1 cellular context compared by ENCODE assay signal in genomic region chr17:42341568-42341967, GRCh38.
TF ChIP-seq lines count a peak whose summit lies in the region.

No MANE protein-coding gene starts in this region.

TF ChIP-seq in WTC11, 78 proteins besides CTCF, POLR2A, EP300 and RAD21 (continued from another document):
- TF ChIP-seq, protein P1, sequence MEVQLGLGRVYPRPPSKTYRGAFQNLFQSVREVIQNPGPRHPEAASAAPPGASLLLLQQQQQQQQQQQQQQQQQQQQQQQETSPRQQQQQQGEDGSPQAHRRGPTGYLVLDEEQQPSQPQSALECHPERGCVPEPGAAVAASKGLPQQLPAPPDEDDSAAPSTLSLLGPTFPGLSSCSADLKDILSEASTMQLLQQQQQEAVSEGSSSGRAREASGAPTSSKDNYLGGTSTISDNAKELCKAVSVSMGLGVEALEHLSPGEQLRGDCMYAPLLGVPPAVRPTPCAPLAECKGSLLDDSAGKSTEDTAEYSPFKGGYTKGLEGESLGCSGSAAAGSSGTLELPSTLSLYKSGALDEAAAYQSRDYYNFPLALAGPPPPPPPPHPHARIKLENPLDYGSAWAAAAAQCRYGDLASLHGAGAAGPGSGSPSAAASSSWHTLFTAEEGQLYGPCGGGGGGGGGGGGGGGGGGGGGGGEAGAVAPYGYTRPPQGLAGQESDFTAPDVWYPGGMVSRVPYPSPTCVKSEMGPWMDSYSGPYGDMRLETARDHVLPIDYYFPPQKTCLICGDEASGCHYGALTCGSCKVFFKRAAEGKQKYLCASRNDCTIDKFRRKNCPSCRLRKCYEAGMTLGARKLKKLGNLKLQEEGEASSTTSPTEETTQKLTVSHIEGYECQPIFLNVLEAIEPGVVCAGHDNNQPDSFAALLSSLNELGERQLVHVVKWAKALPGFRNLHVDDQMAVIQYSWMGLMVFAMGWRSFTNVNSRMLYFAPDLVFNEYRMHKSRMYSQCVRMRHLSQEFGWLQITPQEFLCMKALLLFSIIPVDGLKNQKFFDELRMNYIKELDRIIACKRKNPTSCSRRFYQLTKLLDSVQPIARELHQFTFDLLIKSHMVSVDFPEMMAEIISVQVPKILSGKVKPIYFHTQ (CRISPR knock-in tag; IDR thresholded peaks at IDR 0.05): no peak
- TF ChIP-seq, protein P2, sequence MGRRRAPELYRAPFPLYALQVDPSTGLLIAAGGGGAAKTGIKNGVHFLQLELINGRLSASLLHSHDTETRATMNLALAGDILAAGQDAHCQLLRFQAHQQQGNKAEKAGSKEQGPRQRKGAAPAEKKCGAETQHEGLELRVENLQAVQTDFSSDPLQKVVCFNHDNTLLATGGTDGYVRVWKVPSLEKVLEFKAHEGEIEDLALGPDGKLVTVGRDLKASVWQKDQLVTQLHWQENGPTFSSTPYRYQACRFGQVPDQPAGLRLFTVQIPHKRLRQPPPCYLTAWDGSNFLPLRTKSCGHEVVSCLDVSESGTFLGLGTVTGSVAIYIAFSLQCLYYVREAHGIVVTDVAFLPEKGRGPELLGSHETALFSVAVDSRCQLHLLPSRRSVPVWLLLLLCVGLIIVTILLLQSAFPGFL (CRISPR knock-in tag; IDR thresholded peaks at IDR 0.05; ENCODE audit: borderline replicate concordance): no peak
- TF ChIP-seq ZNF671 (CRISPR knock-in tag; IDR thresholded peaks at IDR 0.05): no peak
- TF ChIP-seq ZNF532 (CRISPR knock-in tag; IDR thresholded peaks at IDR 0.05; ENCODE audit: borderline replicate concordance): no peak
- TF ChIP-seq, protein P3, sequence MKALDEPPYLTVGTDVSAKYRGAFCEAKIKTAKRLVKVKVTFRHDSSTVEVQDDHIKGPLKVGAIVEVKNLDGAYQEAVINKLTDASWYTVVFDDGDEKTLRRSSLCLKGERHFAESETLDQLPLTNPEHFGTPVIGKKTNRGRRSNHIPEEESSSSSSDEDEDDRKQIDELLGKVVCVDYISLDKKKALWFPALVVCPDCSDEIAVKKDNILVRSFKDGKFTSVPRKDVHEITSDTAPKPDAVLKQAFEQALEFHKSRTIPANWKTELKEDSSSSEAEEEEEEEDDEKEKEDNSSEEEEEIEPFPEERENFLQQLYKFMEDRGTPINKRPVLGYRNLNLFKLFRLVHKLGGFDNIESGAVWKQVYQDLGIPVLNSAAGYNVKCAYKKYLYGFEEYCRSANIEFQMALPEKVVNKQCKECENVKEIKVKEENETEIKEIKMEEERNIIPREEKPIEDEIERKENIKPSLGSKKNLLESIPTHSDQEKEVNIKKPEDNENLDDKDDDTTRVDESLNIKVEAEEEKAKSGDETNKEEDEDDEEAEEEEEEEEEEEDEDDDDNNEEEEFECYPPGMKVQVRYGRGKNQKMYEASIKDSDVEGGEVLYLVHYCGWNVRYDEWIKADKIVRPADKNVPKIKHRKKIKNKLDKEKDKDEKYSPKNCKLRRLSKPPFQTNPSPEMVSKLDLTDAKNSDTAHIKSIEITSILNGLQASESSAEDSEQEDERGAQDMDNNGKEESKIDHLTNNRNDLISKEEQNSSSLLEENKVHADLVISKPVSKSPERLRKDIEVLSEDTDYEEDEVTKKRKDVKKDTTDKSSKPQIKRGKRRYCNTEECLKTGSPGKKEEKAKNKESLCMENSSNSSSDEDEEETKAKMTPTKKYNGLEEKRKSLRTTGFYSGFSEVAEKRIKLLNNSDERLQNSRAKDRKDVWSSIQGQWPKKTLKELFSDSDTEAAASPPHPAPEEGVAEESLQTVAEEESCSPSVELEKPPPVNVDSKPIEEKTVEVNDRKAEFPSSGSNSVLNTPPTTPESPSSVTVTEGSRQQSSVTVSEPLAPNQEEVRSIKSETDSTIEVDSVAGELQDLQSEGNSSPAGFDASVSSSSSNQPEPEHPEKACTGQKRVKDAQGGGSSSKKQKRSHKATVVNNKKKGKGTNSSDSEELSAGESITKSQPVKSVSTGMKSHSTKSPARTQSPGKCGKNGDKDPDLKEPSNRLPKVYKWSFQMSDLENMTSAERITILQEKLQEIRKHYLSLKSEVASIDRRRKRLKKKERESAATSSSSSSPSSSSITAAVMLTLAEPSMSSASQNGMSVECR (CRISPR knock-in tag; IDR thresholded peaks at IDR 0.05; ENCODE audit: borderline replicate concordance): no peak
- no peak for TF ChIP-seq SP1 (CRISPR knock-in tag; conservative IDR thresholded peaks at IDR 0.05)
- no peak for TF ChIP-seq FOXK1 (CRISPR knock-in tag; IDR thresholded peaks at IDR 0.05)
- TF ChIP-seq HMGA2 (CRISPR knock-in tag; IDR thresholded peaks at IDR 0.05): no peak
- TF ChIP-seq AFF4 (CRISPR knock-in tag; IDR thresholded peaks at IDR 0.05; ENCODE audit: borderline replicate concordance): no peak
- TF ChIP-seq EMX1 (CRISPR knock-in tag; IDR thresholded peaks at IDR 0.05): no peak
- no peak for TF ChIP-seq TEAD1 (CRISPR knock-in tag; IDR thresholded peaks at IDR 0.05)
- no peak for TF ChIP-seq IRF2 (CRISPR knock-in tag; IDR thresholded peaks at IDR 0.05; ENCODE audit: borderline replicate concordance, low read depth)
- TF ChIP-seq FOXP1 (CRISPR knock-in tag; IDR thresholded peaks at IDR 0.05; ENCODE audit: borderline replicate concordance): no peak
TF ChIP-seq in WTC11: peak in this region for 0.
